In the genomic region with DNA sequence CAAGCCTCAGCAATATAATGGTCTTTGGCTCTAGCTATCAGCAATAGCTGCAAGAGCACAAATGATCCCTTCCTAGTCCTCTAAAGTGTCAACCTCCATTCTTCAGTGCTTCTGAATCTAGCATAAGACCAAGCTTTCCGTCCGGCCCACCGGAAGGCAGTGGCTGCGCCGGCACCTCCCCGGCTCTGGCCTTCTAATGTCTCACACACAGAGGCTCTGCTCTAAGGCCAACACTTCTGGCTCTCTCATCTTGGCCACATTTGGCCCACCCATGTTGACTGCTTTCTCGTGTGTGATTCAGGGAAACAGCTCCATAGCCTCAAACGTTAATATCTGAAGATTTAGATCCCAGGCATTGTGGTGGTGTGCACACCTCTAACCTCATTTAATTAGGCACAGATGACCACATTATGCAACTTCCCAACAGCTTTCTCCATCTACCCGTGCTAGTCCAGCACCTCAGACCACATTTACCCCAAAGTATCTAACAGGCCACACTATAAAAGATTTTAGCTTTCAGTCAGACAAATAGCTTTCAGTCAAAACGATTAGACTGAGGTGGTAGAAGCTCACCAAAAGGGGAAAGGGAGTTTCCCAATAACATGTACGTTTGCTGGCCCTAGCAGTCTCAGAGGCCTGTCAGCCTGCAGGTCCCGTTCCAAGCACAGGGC, we compare ENCODE assay signal across 24 cellular contexts. TPM values are rescaled to one million over a fixed set of nuclear protein-coding genes. Genes with fewer than 3 reads are reported as not detected.
DNase-seq lines count a peak whose midpoint lies in the region; ATAC-seq and TF ChIP-seq lines count a peak whose summit lies in the region.
"Had no signal": no experiment of that assay in that cellular context is flagged by ENCODE, and none has a peak within 500 bp of the region (broad histone marks: within the 10 kb centered on the region; RNA-seq: fewer than 3 reads in every experiment).

No MANE protein-coding gene starts in this region.

- H3K4me1 ChIP-seq in BLaER1: peaks cover 39% of the 10 kb centered on the region
- H3K4me1 ChIP-seq in naive thymus-derived CD4-positive, alpha-beta T cell (ENCODE audit: control insufficient read depth in 2 of 2, insufficient read depth in 2 of 2, low read length in 2 of 2): no peaks in the 10 kb centered on the region
- H3K4me1 ChIP-seq: esophagus squamous epithelium had no signal

- H3K9me3 Mint-ChIP-seq in activated T-helper 17 cell treated with anti-CD3 and anti-CD28 coated beads, Interleukin-2, amount 50 U/mL, for 72 hours: no peaks in the 10 kb centered on the region
- no peaks in the 10 kb centered on the region for H3K9me3 Mint-ChIP-seq in naive thymus-derived CD4-positive, alpha-beta T cell
- H3K9me3 Mint-ChIP-seq: activated T-helper 1 cell treated with anti-CD3 and anti-CD28 coated beads, Interleukin-12 subunit alpha, Interleukin-12 subunit beta, Interleukin-2, Interleukin-4 antibody, amounts not matched to agents 30 ng/mL and 10 ng/mL and 1 ng/mL, durations not matched to agents 14 hours and 24 hours and 36 hours; naive B cell; T-helper 1 cell treated with Interleukin-12 subunit alpha and Interleukin-12 subunit beta and Interleukin-4 antibody, amounts not matched to agents 30 μg/mL and 1 μg/mL, for 36 hours had no signal

- peaks cover 14% of the 10 kb centered on the region for H4K20me1 ChIP-seq in BLaER1

- H3K4me2 ChIP-seq in BLaER1: peak overlapping the region; percentile 68; the same call in 1 of the 2 replicates

- CTCF ChIA-PET in naive thymus-derived CD4-positive, alpha-beta T cell (lab: Charles Lee): interaction anchor here (0.6 to 1.0 kb wide), 2 partner anchors 162 to 231 kb away, joined by 4 to 9 read pairs; no protein-coding TSS in a partner anchor
- CTCF ChIA-PET in GM10248 (lab: Yijun Ruan, JAX): interaction anchor here (1.0 to 1.8 kb wide), 10 partner anchors 10 to 213 kb away, joined by 3 to 12 read pairs (median 4); no protein-coding TSS in a partner anchor

- peak overlapping the region; percentile 68 for H3K27ac Mint-ChIP-seq in activated T-helper 17 cell treated with anti-CD3 and anti-CD28 coated beads, Interleukin-2, amount 50 U/mL, for 72 hours
- peak overlapping the region in 6 of 9 donors; percentile 2 to 90 (median 24) for H3K27ac Mint-ChIP-seq in naive thymus-derived CD4-positive, alpha-beta T cell
- H3K27ac Mint-ChIP-seq: activated CD8-positive, alpha-beta T cell treated with anti-CD3 and anti-CD28 coated beads, Interleukin-2, amount 10 ng/mL, durations not matched to agents 7 days and 5 days; activated T-helper 1 cell treated with anti-CD3 and anti-CD28 coated beads, Interleukin-12 subunit alpha, Interleukin-12 subunit beta, Interleukin-2, Interleukin-4 antibody, amounts not matched to agents 30 ng/mL and 10 ng/mL and 1 ng/mL, durations not matched to agents 14 hours and 24 hours and 36 hours; T-helper 1 cell treated with Interleukin-12 subunit alpha and Interleukin-12 subunit beta and Interleukin-4 antibody, amounts not matched to agents 30 μg/mL and 1 μg/mL, for 36 hours had no signal

- peaks cover 65% of the 10 kb centered on the region for H3K36me3 Mint-ChIP-seq in activated T-helper 17 cell treated with anti-CD3 and anti-CD28 coated beads, Interleukin-2, amount 50 U/mL, for 72 hours (ENCODE audit: low read depth)
- peaks cover 0 to 28% (median 5%) of the 10 kb centered on the region in 5 donors for H3K36me3 Mint-ChIP-seq in naive thymus-derived CD4-positive, alpha-beta T cell

- H3K9ac ChIP-seq in BLaER1: no peak overlapping the region

- H3K27me3 ChIP-seq in BLaER1: no peaks in the 10 kb centered on the region
- no peaks in the 10 kb centered on the region for H3K27me3 ChIP-seq in naive thymus-derived CD4-positive, alpha-beta T cell (ENCODE audit: control insufficient read depth in 2 of 2, insufficient read depth in 2 of 2, low read length in 2 of 2)
- H3K27me3 ChIP-seq: adrenal gland, esophagus squamous epithelium, heart right ventricle had no signal

- intact Hi-C loops in naive thymus-derived CD4-positive, alpha-beta T cell (cut with micrococcal nuclease): no loop called here

- H3K27me3 Mint-ChIP-seq in activated T-helper 17 cell treated with anti-CD3 and anti-CD28 coated beads, Interleukin-2, amount 50 U/mL, for 72 hours: no peaks in the 10 kb centered on the region
- H3K27me3 Mint-ChIP-seq in naive thymus-derived CD4-positive, alpha-beta T cell: no peaks in the 10 kb centered on the region
- H3K27me3 Mint-ChIP-seq: naive B cell had no signal

- H3K4me3 ChIP-seq in BLaER1: no peak overlapping the region
- H3K4me3 ChIP-seq in naive thymus-derived CD4-positive, alpha-beta T cell (ENCODE audit: low read length): no peak overlapping the region
- H3K4me3 ChIP-seq: adrenal gland, esophagus squamous epithelium, heart right ventricle, skin epidermis had no signal

- TF ChIP-seq CTCF in GM10266 (IDR thresholded peaks at IDR 0.05; ENCODE audit: control insufficient read depth, insufficient read depth, low read depth, missing control alignments): no peak
- TF ChIP-seq CTCF in GM10248 (IDR thresholded peaks at IDR 0.05; ENCODE audit: control extremely low read depth, extremely low read depth, low read depth, missing control alignments): no peak

- ATAC-seq in activated T-helper 17 cell treated with anti-CD3 and anti-CD28 coated beads, Interleukin-2, amount 50 U/mL, for 72 hours (replicated peaks): no peak
- ATAC-seq in naive thymus-derived CD4-positive, alpha-beta T cell: no peak
- ATAC-seq in HG03571 (IDR thresholded peaks at IDR 0.05; ENCODE audit: unreplicated experiment): no peak
- ATAC-seq: activated CD8-positive, alpha-beta T cell treated with anti-CD3 and anti-CD28 coated beads, Interleukin-2, amount 10 ng/mL, durations not matched to agents 7 days and 5 days had no signal

- POLR2A ChIA-PET in naive thymus-derived CD4-positive, alpha-beta T cell (lab: Charles Lee): interaction anchor here (0.5 kb wide), 1 partner anchor 282 kb away, joined by 3 read pairs; no protein-coding TSS in a partner anchor
- POLR2A ChIA-PET in GM10248 (lab: Yijun Ruan, JAX): interaction anchor here (0.6 to 1.1 kb wide), 2 partner anchors 15 to 43 kb away, joined by 3 to 5 read pairs; no protein-coding TSS in a partner anchor

- DNase-seq in GM10266 (ENCODE audit: extremely low spot score) (peak; percentile 61), GM10248 (ENCODE audit: extremely low spot score) (no peak), NCI-H146 (lab: John Stamatoyannopoulos, UW) (no peak)
- no peak for DNase-seq in naive thymus-derived CD4-positive, alpha-beta T cell
- no peak for DNase-seq in effector CD8-positive, alpha-beta T cell (lab: John Stamatoyannopoulos, UW)
- DNase-seq: activated CD8-positive, alpha-beta T cell treated with anti-CD3 and anti-CD28 coated beads, Interleukin-2, amount 10 ng/mL, durations not matched to agents 7 days and 5 days; adrenal gland; Calu3; esophagus squamous epithelium; heart right ventricle; mammary epithelial cell; naive B cell; NCI-H1694; NCI-H446 treated with DMSO at 0.1 percent for 48 hours; stimulated activated CD4-positive, alpha-beta T cell treated with anti-CD3 and anti-CD28 coated beads, Interleukin-2, amount 100 ng/mL, for 48 hours had no signal

- peaks cover 19% of the 10 kb centered on the region for H3K4me1 Mint-ChIP-seq in activated T-helper 17 cell treated with anti-CD3 and anti-CD28 coated beads, Interleukin-2, amount 50 U/mL, for 72 hours
- peaks cover 0 to 11% (median 4%) of the 10 kb centered on the region in 7 donors for H3K4me1 Mint-ChIP-seq in naive thymus-derived CD4-positive, alpha-beta T cell

- no peak overlapping the region for H3K4me3 Mint-ChIP-seq in activated T-helper 17 cell treated with anti-CD3 and anti-CD28 coated beads, Interleukin-2, amount 50 U/mL, for 72 hours
- H3K4me3 Mint-ChIP-seq in naive thymus-derived CD4-positive, alpha-beta T cell: no peak overlapping the region
- H3K4me3 Mint-ChIP-seq: activated CD8-positive, alpha-beta T cell treated with anti-CD3 and anti-CD28 coated beads, Interleukin-2, amount 10 ng/mL, durations not matched to agents 7 days and 5 days; activated T-helper 1 cell treated with anti-CD3 and anti-CD28 coated beads, Interleukin-12 subunit alpha, Interleukin-12 subunit beta, Interleukin-2, Interleukin-4 antibody, amounts not matched to agents 30 ng/mL and 10 ng/mL and 1 ng/mL, durations not matched to agents 14 hours and 24 hours and 36 hours; naive B cell; T-helper 1 cell treated with Interleukin-12 subunit alpha and Interleukin-12 subunit beta and Interleukin-4 antibody, amounts not matched to agents 30 μg/mL and 1 μg/mL, for 36 hours had no signal

- peaks cover 33% of the 10 kb centered on the region for H3K36me3 ChIP-seq in BLaER1
- peaks cover 5 to 32% (median 5%) of the 10 kb centered on the region in 3 experiments for H3K36me3 ChIP-seq in naive thymus-derived CD4-positive, alpha-beta T cell (ENCODE audit: control insufficient read depth in 2 of 3, insufficient read depth in 3 of 3, low read length in 3 of 3)

- H3K9me3 ChIP-seq in BLaER1: no peaks in the 10 kb centered on the region
- no peaks in the 10 kb centered on the region for H3K9me3 ChIP-seq in naive thymus-derived CD4-positive, alpha-beta T cell (ENCODE audit: control insufficient read depth in 2 of 3, low read length in 3 of 3)
- H3K9me3 ChIP-seq: adrenal gland, esophagus squamous epithelium, heart right ventricle had no signal

- H3K27ac ChIP-seq in BLaER1: no peak overlapping the region
- no peak overlapping the region for H3K27ac ChIP-seq in naive thymus-derived CD4-positive, alpha-beta T cell (ENCODE audit: low read depth, low read length)
- H3K27ac ChIP-seq: adrenal gland, esophagus squamous epithelium, heart right ventricle had no signal

RNA-seq across cellular contexts. Expression of gene SLC51A, which starts 19.3 kb away (rescaled TPM):
- not detected for total RNA-seq in activated T-helper 17 cell treated with anti-CD3 and anti-CD28 coated beads, Interleukin-2, amount 50 U/mL, for 72 hours
- total RNA-seq in naive thymus-derived CD4-positive, alpha-beta T cell: not detected
- polyA plus RNA-seq in naive thymus-derived CD4-positive, alpha-beta T cell: 1 to 10 TPM in 1 of 2 donors, under 1 TPM in 1; 0.39 to 1.4 TPM
- total RNA-seq: activated CD8-positive, alpha-beta T cell treated with anti-CD3 and anti-CD28 coated beads, Interleukin-2, amount 10 ng/mL, durations not matched to agents 7 days and 5 days; activated T-helper 1 cell treated with anti-CD3 and anti-CD28 coated beads, Interleukin-12 subunit alpha, Interleukin-12 subunit beta, Interleukin-2, Interleukin-4 antibody, amounts not matched to agents 30 ng/mL and 10 ng/mL and 1 ng/mL, durations not matched to agents 14 hours and 24 hours and 36 hours; bronchial epithelial cell; Calu3; HT1080; mammary epithelial cell had no signal
- polyA plus RNA-seq: mammary epithelial cell had no signal

RNA-seq across cellular contexts. Expression of gene ZDHHC19, which starts 24.4 kb away (rescaled TPM):
- not detected for total RNA-seq in activated T-helper 17 cell treated with anti-CD3 and anti-CD28 coated beads, Interleukin-2, amount 50 U/mL, for 72 hours
- under 1 TPM in 1 of 5 experiments, not detected in 4; 0.58 TPM for total RNA-seq in naive thymus-derived CD4-positive, alpha-beta T cell
- not detected for polyA plus RNA-seq in naive thymus-derived CD4-positive, alpha-beta T cell
- total RNA-seq: activated CD8-positive, alpha-beta T cell treated with anti-CD3 and anti-CD28 coated beads, Interleukin-2, amount 10 ng/mL, durations not matched to agents 7 days and 5 days; bronchial epithelial cell; Calu3; esophagus squamous epithelium; HT1080; mammary epithelial cell; temporal lobe had no signal
- polyA plus RNA-seq: mammary epithelial cell had no signal

RNA-seq across cellular contexts. Expression of gene PCYT1A, which starts 51.9 kb away (rescaled TPM):
- total RNA-seq in activated T-helper 17 cell treated with anti-CD3 and anti-CD28 coated beads, Interleukin-2, amount 50 U/mL, for 72 hours: 10 to 100 TPM; 50.8 to 62.0 TPM
- 10 to 100 TPM; 47.5 to 87.6 (median 62.9) TPM for total RNA-seq in naive thymus-derived CD4-positive, alpha-beta T cell
- 10 to 100 TPM; 11.5 to 12.8 TPM for polyA plus RNA-seq in naive thymus-derived CD4-positive, alpha-beta T cell
